13 cellular contexts compared by ENCODE assay signal in genomic region chr7:76984785-76985136, GRCh38. TPM values are rescaled to one million over a fixed set of nuclear protein-coding genes. Genes with fewer than 3 reads are reported as not detected.
DNase-seq lines count a peak whose midpoint lies in the region; ATAC-seq and TF ChIP-seq lines count a peak whose summit lies in the region.
"Not testable (repeated sequence)": the region's sequence is repeated elsewhere in the genome, so short reads cannot be mapped to it uniquely, and the experiment has no call there.
"Had no signal": no experiment of that assay in that cellular context is flagged by ENCODE, and none has a peak within 500 bp of the region (broad histone marks: within the 10 kb centered on the region; RNA-seq: fewer than 3 reads in every experiment).

No MANE protein-coding gene starts in this region.

- H3K27ac ChIP-seq in CD8-positive, alpha-beta T cell (ENCODE audit: low read depth, low read length); right lobe of liver: not testable (repeated sequence)

- not testable (repeated sequence) for H3K9me3 ChIP-seq in CD8-positive, alpha-beta T cell (ENCODE audit: low read length); right lobe of liver

- intact Hi-C loops in CD8-positive, alpha-beta T cell (cut with DNase I, micrococcal nuclease); right lobe of liver (cut with DNase I): not testable (repeated sequence)

- ATAC-seq in CD8-positive, alpha-beta T cell: peak; percentile 96
- ATAC-seq in GM18907 (IDR thresholded peaks at IDR 0.05; ENCODE audit: unreplicated experiment) (peak; percentile 94), GM21367 (IDR thresholded peaks at IDR 0.05; ENCODE audit: unreplicated experiment) (peak; percentile 95), HG02623 (IDR thresholded peaks at IDR 0.05; ENCODE audit: unreplicated experiment) (peak; percentile 98), HG03064 (IDR thresholded peaks at IDR 0.05; ENCODE audit: low read depth, unreplicated experiment) (peak; percentile 95), HG03469 (IDR thresholded peaks at IDR 0.05; ENCODE audit: unreplicated experiment) (peak; percentile 98), right lobe of liver (peak in 3 of 4 donors; percentile 23 to 44 (median 31))
- peak; percentile 98 for ATAC-seq in activated naive CD4-positive, alpha-beta T cell treated with anti-CD3 and anti-CD28 coated beads, Interleukin-2, amount 50 U/mL, for 72 hours

- H3K4me1 Mint-ChIP-seq in CD8-positive, alpha-beta T cell (ENCODE audit: low read depth): not testable (repeated sequence)

- TF ChIP-seq CTCF in CD8-positive, alpha-beta T cell (IDR thresholded peaks at IDR 0.05); right lobe of liver (IDR thresholded peaks at IDR 0.05): not testable (repeated sequence)

- H3K4me3 ChIP-seq in CD8-positive, alpha-beta T cell (ENCODE audit: low read depth, low read length); right lobe of liver: not testable (repeated sequence)

- H3K9me3 Mint-ChIP-seq in CD8-positive, alpha-beta T cell; activated naive CD4-positive, alpha-beta T cell treated with anti-CD3 and anti-CD28 coated beads, Interleukin-2, amount 50 U/mL, for 72 hours: not testable (repeated sequence)

- H3K27ac Mint-ChIP-seq in CD8-positive, alpha-beta T cell; activated naive CD4-positive, alpha-beta T cell treated with anti-CD3 and anti-CD28 coated beads, Interleukin-2, amount 50 U/mL, for 72 hours: not testable (repeated sequence)

- not testable (repeated sequence) for H3K27me3 Mint-ChIP-seq in CD8-positive, alpha-beta T cell (ENCODE audit: low read depth)

- no CpG with 5 or more reads among the region's 5 CpGs for WGBS in right lobe of liver (ENCODE audit: insufficient coverage, low coverage, low lambda C conversion rate, missing lambda C conversion rate)

- POLR2A ChIA-PET in CD8-positive, alpha-beta T cell (lab: Charles Lee): not testable (repeated sequence)

- not testable (repeated sequence) for H3K4me1 ChIP-seq in CD8-positive, alpha-beta T cell (ENCODE audit: insufficient read depth, low read length); right lobe of liver

- CTCF ChIA-PET in CD8-positive, alpha-beta T cell (lab: Charles Lee): not testable (repeated sequence)

- peaks cover 13% of the 10 kb centered on the region for H3K36me3 Mint-ChIP-seq in CD8-positive, alpha-beta T cell
- H3K36me3 Mint-ChIP-seq in activated naive CD4-positive, alpha-beta T cell treated with anti-CD3 and anti-CD28 coated beads, Interleukin-2, amount 50 U/mL, for 72 hours: not testable (repeated sequence)

- not testable (repeated sequence) for TF ChIP-seq POLR2A in right lobe of liver (IDR thresholded peaks at IDR 0.05)

- not testable (repeated sequence) for DNase-seq in CD8-positive, alpha-beta T cell; activated naive CD4-positive, alpha-beta T cell treated with anti-CD3 and anti-CD28 coated beads, Interleukin-2, amount 50 U/mL, for 72 hours (ENCODE audit: low spot score in 2 of 2); right lobe of liver

- H3K36me3 ChIP-seq in CD8-positive, alpha-beta T cell (ENCODE audit: insufficient read depth, low read length); right lobe of liver: not testable (repeated sequence)

- not testable (repeated sequence) for H3K4me3 Mint-ChIP-seq in CD8-positive, alpha-beta T cell

- H3K27me3 ChIP-seq in CD8-positive, alpha-beta T cell (ENCODE audit: insufficient read depth, low read length); right lobe of liver: not testable (repeated sequence)

RNA-seq across cellular contexts. Expression of gene SPDYE17, which starts 47.4 kb away (rescaled TPM):
- not detected for total RNA-seq in CD8-positive, alpha-beta T cell
- total RNA-seq in activated naive CD4-positive, alpha-beta T cell treated with anti-CD3 and anti-CD28 coated beads, Interleukin-2, amount 50 U/mL, for 72 hours: not detected
- total RNA-seq in right lobe of liver: not detected
- total RNA-seq: activated naive CD4-positive, alpha-beta T cell treated with anti-CD3 and anti-CD28 coated beads for 36 hours; epithelial cell of proximal tubule; lung; prostate gland; ureter had no signal

Comparison
In these comparisons a context has a peak if more than half of its experiments do, and no peak if none do; other contexts are left out.
1. ATAC-seq: peak in every context shown above with its lines; median percentile 98 in HG02623; 98 in HG03469; 98 in activated naive CD4-positive, alpha-beta T cell treated with anti-CD3 and anti-CD28 coated beads, Interleukin-2, amount 50 U/mL, for 72 hours; 96 in CD8-positive, alpha-beta T cell; 95 in GM21367; 95 in HG03064; 94 in GM18907; 31 in right lobe of liver.